In genomic region chr5:115297043-115297442, GRCh38 we compare ENCODE assay signal across 9 cellular contexts. TPM values are rescaled to one million over a fixed set of nuclear protein-coding genes. Genes with fewer than 3 reads are reported as not detected.
DNase-seq lines count a peak whose midpoint lies in the region; ATAC-seq and TF ChIP-seq lines count a peak whose summit lies in the region.
"Had no signal": no experiment of that assay in that cellular context is flagged by ENCODE, and none has a peak within 500 bp of the region (broad histone marks: within the 10 kb centered on the region; RNA-seq: fewer than 3 reads in every experiment).

No MANE protein-coding gene starts in this region.

- no peaks in the 10 kb centered on the region for H3K9me2 ChIP-seq in OCI-LY1 (ENCODE audit: low read depth, low read length)

- H3K4me1 ChIP-seq in OCI-LY1 (ENCODE audit: insufficient read depth, low read length, severe bottlenecking) = peaks cover 11% of the 10 kb centered on the region
- peaks cover 6% of the 10 kb centered on the region for H3K4me1 ChIP-seq in psoas muscle

- H4K20me1 ChIP-seq in OCI-LY1 (ENCODE audit: insufficient read depth, low read length) = no peaks in the 10 kb centered on the region

- no peaks in the 10 kb centered on the region for H3F3A ChIP-seq in OCI-LY1 (ENCODE audit: insufficient read depth, low read length)

- H3K9ac ChIP-seq in OCI-LY1 (ENCODE audit: low read length) = no peak overlapping the region

- WGBS in psoas muscle, 3 donors = 57 to 66% (median 63%) methylated on average over 4 of the region's 4 CpGs

- DNase-seq in EL (peak; percentile 14), epithelial cell of esophagus (ENCODE audit: low read depth) (peak; percentile 9), psoas muscle (no peak), DMS153 (lab: John Stamatoyannopoulos, UW) (no peak), epidermal melanocyte (ENCODE audit: insufficient read length, low spot score) (no peak), NCI-H1694 (lab: John Stamatoyannopoulos, UW) (no peak), inferior parietal cortex (ENCODE audit: extremely low spot score) (no peak)

- intact Hi-C loops in psoas muscle (cut with DNase I) = no loop called here

- H3K36me3 ChIP-seq in OCI-LY1 (ENCODE audit: insufficient read depth, low read length) = no peaks in the 10 kb centered on the region
- no peaks in the 10 kb centered on the region for H3K36me3 ChIP-seq in psoas muscle (ENCODE audit: insufficient read depth in 1 of 2, low read depth in 1 of 2)
- H3K36me3 ChIP-seq: right lobe of liver had no signal

- H3K27ac ChIP-seq in OCI-LY1 (ENCODE audit: low read depth, low read length, poor library complexity, severe bottlenecking) = no peak overlapping the region
- H3K27ac ChIP-seq in psoas muscle = no peak overlapping the region
- H3K27ac ChIP-seq: right lobe of liver had no signal

- H3K9me3 ChIP-seq in OCI-LY1 (ENCODE audit: low read length) (peaks cover 1% of the 10 kb centered on the region; the same call in 1 of the 2 replicates), psoas muscle (no peaks in the 10 kb centered on the region)
- H3K9me3 ChIP-seq: right lobe of liver had no signal

- H3K27me3 ChIP-seq in OCI-LY1 (ENCODE audit: insufficient read depth, low read length) (peaks cover 4% of the 10 kb centered on the region; the same call in 1 of the 2 replicates), psoas muscle (ENCODE audit: insufficient read depth in 3 of 3, low read length in 2 of 3) (no peaks in the 10 kb centered on the region)
- H3K27me3 ChIP-seq: right lobe of liver had no signal

- ATAC-seq in psoas muscle = no peak

- H2AFZ ChIP-seq in OCI-LY1 (ENCODE audit: low read length) = no peak overlapping the region

- no peak for TF ChIP-seq CTCF in OCI-LY1 (IDR thresholded peaks at IDR 0.05; ENCODE audit: low read length)
- no peak for TF ChIP-seq CTCF in epithelial cell of esophagus (IDR thresholded peaks at IDR 0.05; ENCODE audit: insufficient read depth, low read depth, low read length, missing control alignments)
- TF ChIP-seq CTCF in psoas muscle (IDR thresholded peaks at IDR 0.05) = no peak

- H3K79me2 ChIP-seq in OCI-LY1 (ENCODE audit: insufficient read depth, low read length) = no peaks in the 10 kb centered on the region

- H3K4me3 ChIP-seq in OCI-LY1 (ENCODE audit: low read depth, low read length, poor library complexity, severe bottlenecking) (peak overlapping the region; percentile 54), epithelial cell of esophagus (ENCODE audit: low read length) (no peak overlapping the region), psoas muscle (peak overlapping the region; percentile 77)

- peak overlapping the region; percentile 55 for H3K4me2 ChIP-seq in OCI-LY1 (ENCODE audit: low read length)

RNA-seq across cellular contexts. Expression of gene CCDC112, which starts 0.6 kb away (rescaled TPM):
- 1 to 10 TPM; 1.9 to 2.1 (median 2.1) TPM for total RNA-seq in psoas muscle
- polyA plus RNA-seq in psoas muscle = 1 to 10 TPM in 2 of 3 donors, under 1 TPM in 1; 0.85 to 2.2 (median 1.4) TPM

RNA-seq across cellular contexts. Expression of gene PGGT1B, which starts 34.4 kb away (rescaled TPM):
- 10 to 100 TPM; 18.4 to 29.0 (median 24.3) TPM for total RNA-seq in psoas muscle
- 1 to 10 TPM; 2.7 to 8.0 (median 5.4) TPM for polyA plus RNA-seq in psoas muscle

Comparison
In these comparisons a context has a peak if more than half of its experiments do, and no peak if none do; other contexts are left out.
1. DNase-seq: peak in EL (single experiment) and epithelial cell of esophagus (single experiment); none in psoas muscle (0 of 2), DMS153 (single experiment), epidermal melanocyte (single experiment), NCI-H1694 (single experiment) and inferior parietal cortex (single experiment).